In genomic region chr10:19946791-19947190, GRCh38 we compare ENCODE assay signal across 18 cellular contexts.
A peak's percentile ranks its signal among the peaks of the same experiment; 100 is the strongest.
DNase-seq lines count a peak whose midpoint lies in the region; ATAC-seq lines count a peak whose summit lies in the region.
"Had no signal": no experiment of that assay in that cellular context is flagged by ENCODE, and none has a peak within 500 bp of the region (broad histone marks: within the 10 kb centered on the region; RNA-seq: fewer than 3 reads in every experiment).

No MANE protein-coding gene starts in this region.

- H4K5ac ChIP-seq in mesendoderm (ENCODE audit: low read length): no peak overlapping the region

- no peak overlapping the region for H3K4me3 ChIP-seq in BLaER1
- no peak overlapping the region for H3K4me3 ChIP-seq in right cardiac atrium (ENCODE audit: low read length)
- no peak overlapping the region for H3K4me3 ChIP-seq in mesendoderm (ENCODE audit: low read length)
- H3K4me3 ChIP-seq: gastroesophageal sphincter, stomach had no signal

- no peak overlapping the region for H2AK5ac ChIP-seq in mesendoderm (ENCODE audit: low read length)

- no peaks in the 10 kb centered on the region for H3K79me2 ChIP-seq in mesendoderm (ENCODE audit: control insufficient read depth, insufficient read depth, low read length)

- H3K4me2 ChIP-seq in BLaER1: peak overlapping the region; percentile 77
- H3K4me2 ChIP-seq in mesendoderm (ENCODE audit: low read length): no peak overlapping the region

- H3K4me1 Mint-ChIP-seq in activated T-cell treated with anti-CD3 and anti-CD28 coated beads, Interleukin-2, amount 50 U/mL, for 72 hours (ENCODE audit: low read depth): no peaks in the 10 kb centered on the region
- H3K4me1 Mint-ChIP-seq: activated CD4-positive, alpha-beta T cell treated with anti-CD3 and anti-CD28 coated beads for 36 hours had no signal

- H3K18ac ChIP-seq in mesendoderm (ENCODE audit: low read length): no peak overlapping the region

- H3K23ac ChIP-seq in mesendoderm (ENCODE audit: low read length): no peak overlapping the region

- no peak overlapping the region for H2BK15ac ChIP-seq in mesendoderm (replicated peaks; ENCODE audit: low read depth)

- H2BK5ac ChIP-seq in mesendoderm (ENCODE audit: low read length): no peak overlapping the region

- H3K4me1 ChIP-seq in BLaER1 (peaks cover 36% of the 10 kb centered on the region), right cardiac atrium (ENCODE audit: control insufficient read depth, insufficient read depth, low read length) (peaks cover 9% of the 10 kb centered on the region), mesendoderm (ENCODE audit: control insufficient read depth, low read depth, low read length) (no peaks in the 10 kb centered on the region)

- no peaks in the 10 kb centered on the region for H3K27me3 ChIP-seq in BLaER1
- no peaks in the 10 kb centered on the region for H3K27me3 ChIP-seq in right cardiac atrium (ENCODE audit: control insufficient read depth, insufficient read depth)
- no peaks in the 10 kb centered on the region for H3K27me3 ChIP-seq in mesendoderm (ENCODE audit: insufficient read depth, low read length, poor library complexity)
- H3K27me3 ChIP-seq: gastroesophageal sphincter, stomach had no signal

- peak; percentile 45 for ATAC-seq in GM18870 (IDR thresholded peaks at IDR 0.05; ENCODE audit: unreplicated experiment)
- ATAC-seq in HG02852 (IDR thresholded peaks at IDR 0.05; ENCODE audit: unreplicated experiment): peak; percentile 58
- peak in 1 of 2 donors; percentile 8 for ATAC-seq in right cardiac atrium
- no peak for ATAC-seq in activated T-cell treated with anti-CD3 and anti-CD28 coated beads, Interleukin-2, amount 50 U/mL, for 72 hours (replicated peaks in 1 of 2)
- ATAC-seq: activated CD4-positive, alpha-beta T cell treated with anti-CD3 and anti-CD28 coated beads for 36 hours; natural killer cell treated with Interleukin-12 subunit alpha and Interleukin-12 subunit beta and Interleukin-15 and Interleukin-18, amount 100 ng/mL, for 72 hours had no signal

- no peaks in the 10 kb centered on the region for H3K36me3 ChIP-seq in BLaER1
- no peaks in the 10 kb centered on the region for H3K36me3 ChIP-seq in mesendoderm (ENCODE audit: control insufficient read depth, insufficient read depth, low read length)
- H3K36me3 ChIP-seq: gastroesophageal sphincter, stomach had no signal

- DNase-seq in right cardiac atrium (no peak), SKM-1 treated with dmso at 0.1 percent for 144 hours (lab: John Stamatoyannopoulos, UW; ENCODE audit: unreplicated experiment) (no peak), mesendoderm (no peak), HuH-7.5 (ENCODE audit: low spot score) (no peak)
- DNase-seq in activated T-cell treated with anti-CD3 and anti-CD28 coated beads, Interleukin-2, amount 50 U/mL, for 72 hours: no peak
- DNase-seq: activated CD4-positive, alpha-beta T cell treated with anti-CD3 and anti-CD28 coated beads for 36 hours; activated CD8-positive, alpha-beta memory T cell treated with anti-CD3 and anti-CD28 coated beads, Interleukin-2, amount 50 U/mL, for 4 hours; Calu3; cortex of kidney; NCI-H146; stomach had no signal

- peaks cover 3 to 4% of the 10 kb centered on the region in 2 donors for H3K9me3 Mint-ChIP-seq in activated T-cell treated with anti-CD3 and anti-CD28 coated beads, Interleukin-2, amount 50 U/mL, for 72 hours
- H3K9me3 Mint-ChIP-seq: natural killer cell treated with Interleukin-12 subunit alpha and Interleukin-12 subunit beta and Interleukin-15 and Interleukin-18, amount 100 ng/mL, for 72 hours had no signal

- no peaks in the 10 kb centered on the region for H4K20me1 ChIP-seq in BLaER1

- H3K9ac ChIP-seq in BLaER1 (no peak overlapping the region), mesendoderm (ENCODE audit: low read length) (no peak overlapping the region)

- H3K36me3 Mint-ChIP-seq in activated T-cell treated with anti-CD3 and anti-CD28 coated beads, Interleukin-2, amount 50 U/mL, for 72 hours (ENCODE audit: insufficient read depth in 2 of 2): no peaks in the 10 kb centered on the region

- no peak overlapping the region for H4K8ac ChIP-seq in mesendoderm (ENCODE audit: low read depth, low read length)

- H3K4me3 Mint-ChIP-seq in activated T-cell treated with anti-CD3 and anti-CD28 coated beads, Interleukin-2, amount 50 U/mL, for 72 hours: no peak overlapping the region
- H3K4me3 Mint-ChIP-seq: activated CD4-positive, alpha-beta T cell treated with anti-CD3 and anti-CD28 coated beads for 36 hours; natural killer cell treated with Interleukin-12 subunit alpha and Interleukin-12 subunit beta and Interleukin-15 and Interleukin-18, amount 100 ng/mL, for 72 hours; T-helper 2 cell treated with Interferon-gamma antibody and Interleukin-4, amounts not matched to agents 5 μg/mL and 100 μg/mL, for 36 hours had no signal

- H3K27ac ChIP-seq in BLaER1 (peak overlapping the region; percentile 29; the same call in 1 of the 2 replicates), right cardiac atrium (ENCODE audit: low read length) (peak overlapping the region; percentile 74), mesendoderm (ENCODE audit: low read depth, low read length) (no peak overlapping the region)
- H3K27ac ChIP-seq: epithelial cell of prostate, stomach had no signal

- no peak overlapping the region for H3K27ac Mint-ChIP-seq in activated T-cell treated with anti-CD3 and anti-CD28 coated beads, Interleukin-2, amount 50 U/mL, for 72 hours
- H3K27ac Mint-ChIP-seq: activated CD4-positive, alpha-beta T cell treated with anti-CD3 and anti-CD28 coated beads for 36 hours; natural killer cell treated with Interleukin-12 subunit alpha and Interleukin-12 subunit beta and Interleukin-15 and Interleukin-18, amount 100 ng/mL, for 72 hours; T-helper 2 cell treated with Interferon-gamma antibody and Interleukin-4, amounts not matched to agents 5 μg/mL and 100 μg/mL, for 36 hours had no signal

- no peak overlapping the region for H2BK120ac ChIP-seq in mesendoderm (ENCODE audit: low read depth, low read length)

- no peaks in the 10 kb centered on the region for H3K79me1 ChIP-seq in mesendoderm (ENCODE audit: low read length)

- H3K4ac ChIP-seq in mesendoderm (ENCODE audit: low read depth, low read length): no peak overlapping the region

- intact Hi-C loops in right cardiac atrium (cut with DNase I): no loop called here

- no peaks in the 10 kb centered on the region for H3K9me3 ChIP-seq in BLaER1
- no peaks in the 10 kb centered on the region for H3K9me3 ChIP-seq in right cardiac atrium (ENCODE audit: control insufficient read depth, low read length)
- H3K9me3 ChIP-seq: gastroesophageal sphincter, stomach had no signal

- no peaks in the 10 kb centered on the region for H3K27me3 Mint-ChIP-seq in activated T-cell treated with anti-CD3 and anti-CD28 coated beads, Interleukin-2, amount 50 U/mL, for 72 hours (ENCODE audit: low read depth)
- H3K27me3 Mint-ChIP-seq: activated CD4-positive, alpha-beta T cell treated with anti-CD3 and anti-CD28 coated beads for 36 hours; natural killer cell treated with Interleukin-12 subunit alpha and Interleukin-12 subunit beta and Interleukin-15 and Interleukin-18, amount 100 ng/mL, for 72 hours had no signal

- H3K56ac ChIP-seq in mesendoderm (ENCODE audit: low read length): no peak overlapping the region

- 78% methylated on average over 8 of the region's 8 CpGs for WGBS in right cardiac atrium
- WGBS in mesendoderm (ENCODE audit: extremely low coverage, insufficient coverage, low lambda C conversion rate): no CpG with 5 or more reads among the region's 8 CpGs

Comparison
In these comparisons a context has a peak if more than half of its experiments do, and no peak if none do; other contexts are left out.
1. ATAC-seq: peak in GM18870 (single experiment) and HG02852 (single experiment); none in activated T-cell treated with anti-CD3 and anti-CD28 coated beads, Interleukin-2, amount 50 U/mL, for 72 hours (0 of 2).